8 cellular contexts compared by ENCODE assay signal in the genomic region with DNA sequence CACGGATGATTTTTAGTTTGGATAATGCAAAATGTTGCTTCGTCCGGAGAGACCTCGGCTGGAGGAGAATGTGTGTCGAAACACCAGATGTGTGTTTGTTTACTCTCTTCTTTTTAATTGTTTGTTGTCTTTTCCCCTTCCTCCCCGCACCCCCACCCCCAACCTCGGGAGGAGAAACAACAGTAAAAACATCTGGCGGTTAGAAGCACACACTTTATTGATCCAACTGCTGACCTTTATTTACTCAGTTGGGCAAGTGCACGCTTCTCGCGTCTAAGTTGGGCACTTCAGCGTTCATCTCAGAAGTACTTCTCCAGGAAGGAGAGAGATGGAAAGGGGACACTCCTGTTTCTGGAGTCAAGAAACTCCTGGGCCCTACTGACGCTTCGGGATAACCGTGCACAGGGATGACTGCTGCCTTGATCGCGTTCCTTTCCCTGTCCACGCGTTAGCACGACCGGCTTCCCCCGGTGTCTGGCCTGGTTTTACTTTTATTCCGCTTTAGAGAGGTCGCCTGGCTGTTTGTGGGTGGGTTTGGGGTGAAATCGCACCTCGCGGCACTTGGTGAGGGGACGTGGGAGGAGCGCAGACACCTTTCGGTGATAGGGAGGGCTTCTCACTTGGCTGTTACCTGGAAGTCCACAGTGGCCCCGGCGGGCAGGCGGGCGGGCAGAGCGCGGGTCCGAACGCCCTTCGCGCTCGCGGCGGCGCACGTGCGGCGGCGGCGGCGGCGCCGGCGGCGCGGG.
DNase-seq lines count a peak whose midpoint lies in the region; ATAC-seq, FAIRE-seq and TF ChIP-seq lines count a peak whose summit lies in the region.
"Had no signal": no experiment of that assay in that cellular context is flagged by ENCODE, and none has a peak within 500 bp of the region (broad histone marks: within the 10 kb centered on the region; RNA-seq: fewer than 3 reads in every experiment).

No MANE protein-coding gene starts in this region.

- no peaks in the 10 kb centered on the region for H3K36me3 ChIP-seq in MG63
- H3K36me3 ChIP-seq in HepG2 (replicated peaks in 1 of 2; ENCODE audit: control insufficient read depth in 1 of 2, insufficient read depth in 2 of 2, low read length in 2 of 2), result no peaks in the 10 kb centered on the region
- no peaks in the 10 kb centered on the region for H3K36me3 ChIP-seq in thoracic aorta

- POLR2A ChIA-PET in HepG2 (lab: Yijun Ruan, JAX), result no interaction called here

- CTCF ChIA-PET in HepG2 (lab: Yijun Ruan, JAX; ENCODE audit: low intra/inter-chr PET ratio, low total read pairs), result no interaction called here

- TF ChIP-seq EP300 in HepG2 (IDR thresholded peaks at IDR 0.05; ENCODE audit: low read depth in 2 of 2, low read length in 2 of 2) (no peak), HepG2 (CRISPR knock-in tag; IDR thresholded peaks at IDR 0.05; ENCODE audit: borderline replicate concordance) (no peak)

- no peaks in the 10 kb centered on the region for H3K79me2 ChIP-seq in HepG2 (ENCODE audit: insufficient read depth, low read length)

- H3K27ac Mint-ChIP-seq in brain, result peak overlapping the region in 4 of 5 experiments; percentile 75 to 90 (median 86)

- 66% methylated on average over 55 of the region's 55 CpGs for WGBS in HepG2 (ENCODE audit: low lambda C conversion rate)

- H4K20me1 ChIP-seq in HepG2 (ENCODE audit: insufficient read depth, low read length), result no peaks in the 10 kb centered on the region

- H2AFZ ChIP-seq in HepG2 (ENCODE audit: low read length), result no peak overlapping the region

- TF ChIP-seq RAD21 in HepG2 (CRISPR knock-in tag; IDR thresholded peaks at IDR 0.05), result no peak

- no peaks in the 10 kb centered on the region for H3K36me3 Mint-ChIP-seq in brain

- H3K4me2 ChIP-seq in HepG2 (ENCODE audit: low read depth, low read length), result peak overlapping the region; percentile 59

- peak; percentile 33 for DNase-seq in ELR (ENCODE audit: low read depth)
- no peak for DNase-seq in MG63
- no peak for DNase-seq in HepG2 (ENCODE audit: low spot score)
- DNase-seq in thoracic aorta (ENCODE audit: low spot score), result no peak
- DNase-seq in activated effector memory CD4-positive, alpha-beta T cell treated with Interleukin-2 at 50 U/mL for 16 hours, result no peak

- ATAC-seq in HepG2, result peak; percentile 19; the same call in 1 of the 3 replicates
- ATAC-seq in thoracic aorta (ENCODE audit: insufficient number of reproducible peaks, low FRiP score, low read depth), result no peak
- ATAC-seq in GM19035 (IDR thresholded peaks at IDR 0.05; ENCODE audit: unreplicated experiment), result no peak

- TF ChIP-seq CTCF in brain (conservative IDR thresholded peaks at IDR 0.05) (no peak), HepG2 (CRISPR knock-in tag; IDR thresholded peaks at IDR 0.05) (no peak), thoracic aorta (IDR thresholded peaks at IDR 0.05) (no peak)

- H3K27me3 Mint-ChIP-seq in brain, result peaks cover 75% of the 10 kb centered on the region

- TF ChIP-seq POLR2A in HepG2 (IDR thresholded peaks at IDR 0.05; ENCODE audit: insufficient read depth in 1 of 2, low read depth in 2 of 2, low read length in 2 of 2), result no peak

- in situ Hi-C loops in HepG2 (cut with HindIII; ENCODE audit: extremely low pct_ligation_motif_present, low pct_unique_long_range_greater_than_20kb), result loop anchor here (25.0 kb wide), 1 partner anchor 325 kb away; a partner anchor contains a TSS

- H3K4me3 ChIP-seq in MG63, result peak overlapping the region; percentile 46
- H3K4me3 ChIP-seq in HepG2 (replicated peaks in 1 of 3; ENCODE audit: insufficient read depth in 1 of 3, low read depth in 2 of 3, low read length in 3 of 3), result peak overlapping the region in 1 of 3 experiments; percentile 43; a peak in 1 of 6 replicates
- H3K4me3 ChIP-seq in thoracic aorta, result peak overlapping the region; percentile 79

- FAIRE-seq in HepG2 (lab: Jason Lieb, UNC), result no peak
- FAIRE-seq: TTC549 had no signal

- H3K9me3 Mint-ChIP-seq in brain, result peaks cover 0 to 20% (median 3%) of the 10 kb centered on the region in 5 experiments

- H3K4me1 Mint-ChIP-seq in brain, result peaks cover 46% of the 10 kb centered on the region

- intact Hi-C loops in HepG2 (cut with micrococcal nuclease; ENCODE audit: unreplicated experiment), result no loop called here

- peaks cover 34% of the 10 kb centered on the region for H3K27me3 ChIP-seq in MG63
- peaks cover 1 to 28% of the 10 kb centered on the region in 2 experiments for H3K27me3 ChIP-seq in HepG2 (ENCODE audit: control insufficient read depth in 1 of 2, insufficient read depth in 2 of 2, low read length in 2 of 2)
- no peaks in the 10 kb centered on the region for H3K27me3 ChIP-seq in thoracic aorta (replicated peaks; ENCODE audit: insufficient read depth)

- peak overlapping the region; percentile 89 to 99 (median 95) for H3K4me3 Mint-ChIP-seq in brain

- no TSS peak for BruUV-seq in HepG2 (replicated peaks; lab: Mats Ljungman, UMichigan)

- H3K4me1 ChIP-seq in HepG2 (ENCODE audit: insufficient read depth, low read length), result peaks cover 43% of the 10 kb centered on the region
- H3K4me1 ChIP-seq in thoracic aorta (ENCODE audit: control insufficient read depth in 1 of 2, low read depth in 2 of 2), result peaks cover 4 to 33% of the 10 kb centered on the region in 2 donors

- H3K27ac ChIP-seq in HepG2 (ENCODE audit: extremely low read length, insufficient read depth, low read length) (no peak overlapping the region), thoracic aorta (peak overlapping the region; percentile 95 to 96)

- no peak overlapping the region for H3K9ac ChIP-seq in HepG2 (ENCODE audit: insufficient read depth, low read depth, low read length)

- H3K9me3 ChIP-seq in MG63 (no peaks in the 10 kb centered on the region), HepG2 (ENCODE audit: low read length) (no peaks in the 10 kb centered on the region), thoracic aorta (no peaks in the 10 kb centered on the region)

TF ChIP-seq in HepG2, 621 proteins besides CTCF, POLR2A, EP300 and RAD21 (continues in another document):
- TF ChIP-seq, protein P1, sequence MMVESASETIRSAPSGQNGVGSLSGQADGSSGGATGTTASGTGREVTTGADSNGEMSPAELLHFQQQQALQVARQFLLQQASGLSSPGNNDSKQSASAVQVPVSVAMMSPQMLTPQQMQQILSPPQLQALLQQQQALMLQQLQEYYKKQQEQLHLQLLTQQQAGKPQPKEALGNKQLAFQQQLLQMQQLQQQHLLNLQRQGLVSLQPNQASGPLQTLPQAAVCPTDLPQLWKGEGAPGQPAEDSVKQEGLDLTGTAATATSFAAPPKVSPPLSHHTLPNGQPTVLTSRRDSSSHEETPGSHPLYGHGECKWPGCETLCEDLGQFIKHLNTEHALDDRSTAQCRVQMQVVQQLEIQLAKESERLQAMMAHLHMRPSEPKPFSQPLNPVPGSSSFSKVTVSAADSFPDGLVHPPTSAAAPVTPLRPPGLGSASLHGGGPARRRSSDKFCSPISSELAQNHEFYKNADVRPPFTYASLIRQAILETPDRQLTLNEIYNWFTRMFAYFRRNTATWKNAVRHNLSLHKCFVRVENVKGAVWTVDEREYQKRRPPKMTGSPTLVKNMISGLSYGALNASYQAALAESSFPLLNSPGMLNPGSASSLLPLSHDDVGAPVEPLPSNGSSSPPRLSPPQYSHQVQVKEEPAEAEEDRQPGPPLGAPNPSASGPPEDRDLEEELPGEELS (CRISPR knock-in tag; IDR thresholded peaks at IDR 0.05), result peak; percentile 25; the same call in 1 of the 2 replicates
- TF ChIP-seq, protein P2, sequence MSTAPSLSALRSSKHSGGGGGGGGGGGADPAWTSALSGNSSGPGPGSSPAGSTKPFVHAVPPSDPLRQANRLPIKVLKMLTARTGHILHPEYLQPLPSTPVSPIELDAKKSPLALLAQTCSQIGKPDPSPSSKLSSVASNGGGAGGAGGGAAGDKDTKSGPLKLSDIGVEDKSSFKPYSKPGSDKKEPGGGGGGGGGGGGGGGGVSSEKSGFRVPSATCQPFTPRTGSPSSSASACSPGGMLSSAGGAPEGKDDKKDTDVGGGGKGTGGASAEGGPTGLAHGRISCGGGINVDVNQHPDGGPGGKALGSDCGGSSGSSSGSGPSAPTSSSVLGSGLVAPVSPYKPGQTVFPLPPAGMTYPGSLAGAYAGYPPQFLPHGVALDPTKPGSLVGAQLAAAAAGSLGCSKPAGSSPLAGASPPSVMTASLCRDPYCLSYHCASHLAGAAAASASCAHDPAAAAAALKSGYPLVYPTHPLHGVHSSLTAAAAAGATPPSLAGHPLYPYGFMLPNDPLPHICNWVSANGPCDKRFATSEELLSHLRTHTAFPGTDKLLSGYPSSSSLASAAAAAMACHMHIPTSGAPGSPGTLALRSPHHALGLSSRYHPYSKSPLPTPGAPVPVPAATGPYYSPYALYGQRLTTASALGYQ (CRISPR knock-in tag; IDR thresholded peaks at IDR 0.05), result no peak
- TF ChIP-seq FOXP1 (IDR thresholded peaks at IDR 0.05), result no peak
- peak; percentile 54; the same call in 1 of the 2 replicates for TF ChIP-seq FOXP1 (CRISPR knock-in tag; IDR thresholded peaks at IDR 0.05)
- no peak for TF ChIP-seq TCF12 (IDR thresholded peaks at IDR 0.05)
- no peak for TF ChIP-seq TCF12 (CRISPR knock-in tag; IDR thresholded peaks at IDR 0.05)
- TF ChIP-seq ZNF24 (IDR thresholded peaks at IDR 0.05), result no peak
- no peak for TF ChIP-seq ZNF768 (CRISPR knock-in tag; IDR thresholded peaks at IDR 0.05)
- TF ChIP-seq ZSCAN20 (CRISPR knock-in tag; IDR thresholded peaks at IDR 0.05; ENCODE audit: borderline replicate concordance), result no peak
- TF ChIP-seq BHLHE40 (IDR thresholded peaks at IDR 0.05; ENCODE audit: low read length), result peak; percentile 71
- TF ChIP-seq, protein P3, sequence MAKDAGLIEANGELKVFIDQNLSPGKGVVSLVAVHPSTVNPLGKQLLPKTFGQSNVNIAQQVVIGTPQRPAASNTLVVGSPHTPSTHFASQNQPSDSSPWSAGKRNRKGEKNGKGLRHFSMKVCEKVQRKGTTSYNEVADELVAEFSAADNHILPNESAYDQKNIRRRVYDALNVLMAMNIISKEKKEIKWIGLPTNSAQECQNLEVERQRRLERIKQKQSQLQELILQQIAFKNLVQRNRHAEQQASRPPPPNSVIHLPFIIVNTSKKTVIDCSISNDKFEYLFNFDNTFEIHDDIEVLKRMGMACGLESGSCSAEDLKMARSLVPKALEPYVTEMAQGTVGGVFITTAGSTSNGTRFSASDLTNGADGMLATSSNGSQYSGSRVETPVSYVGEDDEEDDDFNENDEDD (CRISPR knock-in tag; IDR thresholded peaks at IDR 0.05; ENCODE audit: borderline replicate concordance), result no peak
- TF ChIP-seq ZNF225 (CRISPR knock-in tag; IDR thresholded peaks at IDR 0.05), result no peak
- TF ChIP-seq ZNF792 (CRISPR knock-in tag; IDR thresholded peaks at IDR 0.05), result no peak
- peak; percentile 60; the same call in 1 of the 2 replicates for TF ChIP-seq FOXA3 (CRISPR knock-in tag; IDR thresholded peaks at IDR 0.05)
- TF ChIP-seq SOX6 (IDR thresholded peaks at IDR 0.05), result no peak
- TF ChIP-seq SOX6 (CRISPR knock-in tag; IDR thresholded peaks at IDR 0.05), result 0 out of 2 replicates have a peak, but pooled peaks have one; percentile 13
- no peak for TF ChIP-seq ZNF160 (CRISPR knock-in tag; IDR thresholded peaks at IDR 0.05)
- no peak for TF ChIP-seq CBFB (CRISPR knock-in tag; IDR thresholded peaks at IDR 0.05)
- peak; percentile 72 for TF ChIP-seq ONECUT2 (CRISPR knock-in tag; IDR thresholded peaks at IDR 0.05)
- TF ChIP-seq RBM22 (optimal IDR thresholded peaks at IDR 0.05; ENCODE audit: low read length), result no peak
